In the genomic region with DNA sequence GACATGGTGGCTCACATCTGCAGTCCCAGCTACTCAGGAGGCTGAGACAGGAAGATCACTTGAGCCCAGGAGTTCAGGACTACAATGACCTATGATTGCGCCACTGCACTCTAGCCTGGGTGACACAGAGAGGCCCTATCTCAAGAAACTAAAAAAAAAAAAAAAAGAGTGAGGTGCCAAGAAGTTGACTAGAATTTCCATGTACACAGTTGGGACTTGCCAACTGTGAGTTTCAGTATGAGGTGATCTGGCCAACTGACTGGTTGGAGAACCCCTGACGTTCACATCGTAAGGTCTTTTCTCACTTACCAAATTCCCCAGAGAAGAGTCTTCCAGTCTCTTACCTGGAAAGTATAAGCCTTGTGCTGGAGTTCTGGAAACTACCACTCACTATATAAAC, we compare ENCODE assay signal across 14 cellular contexts. TPM values are rescaled to one million over a fixed set of nuclear protein-coding genes. Genes with fewer than 3 reads are reported as not detected.
A peak's percentile ranks its signal among the peaks of the same experiment; 100 is the strongest.
DNase-seq lines count a peak whose midpoint lies in the region; ATAC-seq and TF ChIP-seq lines count a peak whose summit lies in the region.
"Had no signal": no experiment of that assay in that cellular context is flagged by ENCODE, and none has a peak within 500 bp of the region (broad histone marks: within the 10 kb centered on the region; RNA-seq: fewer than 3 reads in every experiment).

No MANE protein-coding gene starts in this region.

- H3K9me3 Mint-ChIP-seq in activated CD4-positive, alpha-beta T cell treated with anti-CD3 and anti-CD28 coated beads, Interleukin-2, amount 10 ng/mL, durations not matched to agents 24 days and 14 days: no peaks in the 10 kb centered on the region
- H3K9me3 Mint-ChIP-seq in activated T-helper 17 cell treated with anti-CD3 and anti-CD28 coated beads, Interleukin-2, amount 50 U/mL, for 72 hours: no peaks in the 10 kb centered on the region
- H3K9me3 Mint-ChIP-seq in stimulated activated effector memory CD8-positive, alpha-beta T cell treated with anti-CD3 and anti-CD28 coated beads, Interleukin-12 subunit alpha, Interleukin-12 subunit beta, amount 100 ng/mL, for 72 hours: no peaks in the 10 kb centered on the region
- H3K9me3 Mint-ChIP-seq in osteocyte (ENCODE audit: unreplicated experiment): no peaks in the 10 kb centered on the region
- H3K9me3 Mint-ChIP-seq: memory B cell had no signal

- peak overlapping the region; percentile 96 for H3K27ac Mint-ChIP-seq in activated CD4-positive, alpha-beta T cell treated with anti-CD3 and anti-CD28 coated beads, Interleukin-2, amount 10 ng/mL, durations not matched to agents 24 days and 14 days
- H3K27ac Mint-ChIP-seq in activated T-helper 17 cell treated with anti-CD3 and anti-CD28 coated beads, Interleukin-2, amount 50 U/mL, for 72 hours: peak overlapping the region; percentile 72
- H3K27ac Mint-ChIP-seq in stimulated activated effector memory CD8-positive, alpha-beta T cell treated with anti-CD3 and anti-CD28 coated beads, Interleukin-12 subunit alpha, Interleukin-12 subunit beta, amount 100 ng/mL, for 72 hours: peak overlapping the region; percentile 65
- no peak overlapping the region for H3K27ac Mint-ChIP-seq in osteocyte (ENCODE audit: unreplicated experiment)
- H3K27ac Mint-ChIP-seq: memory B cell had no signal

- H3K4me1 Mint-ChIP-seq in activated CD4-positive, alpha-beta T cell treated with anti-CD3 and anti-CD28 coated beads, Interleukin-2, amount 10 ng/mL, durations not matched to agents 24 days and 14 days: peaks cover 39% of the 10 kb centered on the region
- peaks cover 17% of the 10 kb centered on the region for H3K4me1 Mint-ChIP-seq in activated T-helper 17 cell treated with anti-CD3 and anti-CD28 coated beads, Interleukin-2, amount 50 U/mL, for 72 hours
- H3K4me1 Mint-ChIP-seq in stimulated activated effector memory CD8-positive, alpha-beta T cell treated with anti-CD3 and anti-CD28 coated beads, Interleukin-12 subunit alpha, Interleukin-12 subunit beta, amount 100 ng/mL, for 72 hours: peaks cover 50% of the 10 kb centered on the region
- peaks cover 14% of the 10 kb centered on the region for H3K4me1 Mint-ChIP-seq in osteocyte (ENCODE audit: unreplicated experiment)

- TF ChIP-seq CTCF in osteocyte (IDR thresholded peaks at IDR 0.05): no peak

- ATAC-seq in activated T-helper 17 cell treated with anti-CD3 and anti-CD28 coated beads, Interleukin-2, amount 50 U/mL, for 72 hours (replicated peaks): peak; percentile 63
- ATAC-seq in stimulated activated effector memory CD8-positive, alpha-beta T cell treated with anti-CD3 and anti-CD28 coated beads, Interleukin-12 subunit alpha, Interleukin-12 subunit beta, amount 100 ng/mL, for 72 hours: peak; percentile 69
- ATAC-seq in HG03571 (IDR thresholded peaks at IDR 0.05; ENCODE audit: unreplicated experiment): no peak
- ATAC-seq: Panc1 had no signal

- H3K36me3 Mint-ChIP-seq in activated CD4-positive, alpha-beta T cell treated with anti-CD3 and anti-CD28 coated beads, Interleukin-2, amount 10 ng/mL, durations not matched to agents 24 days and 14 days (ENCODE audit: low read depth): no peaks in the 10 kb centered on the region
- peaks cover 13% of the 10 kb centered on the region for H3K36me3 Mint-ChIP-seq in activated T-helper 17 cell treated with anti-CD3 and anti-CD28 coated beads, Interleukin-2, amount 50 U/mL, for 72 hours (ENCODE audit: low read depth)
- peaks cover 17% of the 10 kb centered on the region for H3K36me3 Mint-ChIP-seq in stimulated activated effector memory CD8-positive, alpha-beta T cell treated with anti-CD3 and anti-CD28 coated beads, Interleukin-12 subunit alpha, Interleukin-12 subunit beta, amount 100 ng/mL, for 72 hours
- H3K36me3 Mint-ChIP-seq in osteocyte (ENCODE audit: unreplicated experiment): peaks cover 1% of the 10 kb centered on the region

- H3K4me3 Mint-ChIP-seq in activated CD4-positive, alpha-beta T cell treated with anti-CD3 and anti-CD28 coated beads, Interleukin-2, amount 10 ng/mL, durations not matched to agents 24 days and 14 days: peak overlapping the region; percentile 46
- H3K4me3 Mint-ChIP-seq in activated T-helper 17 cell treated with anti-CD3 and anti-CD28 coated beads, Interleukin-2, amount 50 U/mL, for 72 hours: peak overlapping the region; percentile 61
- peak overlapping the region; percentile 43 for H3K4me3 Mint-ChIP-seq in stimulated activated effector memory CD8-positive, alpha-beta T cell treated with anti-CD3 and anti-CD28 coated beads, Interleukin-12 subunit alpha, Interleukin-12 subunit beta, amount 100 ng/mL, for 72 hours
- H3K4me3 Mint-ChIP-seq in osteocyte (ENCODE audit: unreplicated experiment): no peak overlapping the region
- H3K4me3 Mint-ChIP-seq: memory B cell had no signal

- no peak for DNase-seq in activated CD4-positive, alpha-beta T cell treated with anti-CD3 and anti-CD28 coated beads, Interleukin-2, amount 10 ng/mL, durations not matched to agents 24 days and 14 days
- no peak for DNase-seq in activated CD4-positive, alpha-beta T cell treated with anti-CD3 and anti-CD28 coated beads, Interleukin-2, amount 50 U/mL, for 1 hour
- DNase-seq in stimulated activated effector memory CD8-positive, alpha-beta T cell treated with anti-CD3 and anti-CD28 coated beads, Interleukin-12 subunit alpha, Interleukin-12 subunit beta, amount 100 ng/mL, for 72 hours (ENCODE audit: low spot score in 2 of 2): peak in 1 of 2 donors; percentile 63
- no peak for DNase-seq in osteocyte (ENCODE audit: extremely low spot score, unreplicated experiment)
- DNase-seq: COR-L47, NCI-H1105, NCI-H446 treated with DMSO at 0.1 percent for 48 hours, occipital lobe had no signal

- no peaks in the 10 kb centered on the region for H3K27me3 Mint-ChIP-seq in activated CD4-positive, alpha-beta T cell treated with anti-CD3 and anti-CD28 coated beads, Interleukin-2, amount 10 ng/mL, durations not matched to agents 24 days and 14 days
- no peaks in the 10 kb centered on the region for H3K27me3 Mint-ChIP-seq in activated T-helper 17 cell treated with anti-CD3 and anti-CD28 coated beads, Interleukin-2, amount 50 U/mL, for 72 hours
- H3K27me3 Mint-ChIP-seq in osteocyte (ENCODE audit: unreplicated experiment): peaks cover 13% of the 10 kb centered on the region
- H3K27me3 Mint-ChIP-seq: memory B cell had no signal

- intact Hi-C loops in activated CD4-positive, alpha-beta T cell treated with anti-CD3 and anti-CD28 coated beads, Interleukin-2, amount 10 ng/mL, durations not matched to agents 24 days and 14 days (cut with micrococcal nuclease): loop anchor here (1.0 kb wide), 1 partner anchor 13 kb away; no protein-coding TSS in a partner anchor

RNA-seq across cellular contexts. Expression of a gene that starts 3.1 kb away (rescaled TPM):
- total RNA-seq in activated CD4-positive, alpha-beta T cell treated with anti-CD3 and anti-CD28 coated beads, Interleukin-2, amount 10 ng/mL, durations not matched to agents 24 days and 14 days: 19.1 and 20.4 TPM in 2 replicates
- total RNA-seq in activated T-helper 17 cell treated with anti-CD3 and anti-CD28 coated beads, Interleukin-2, amount 50 U/mL, for 72 hours: 10 to 100 TPM; 25.3 to 25.7 TPM
- 15.3 and 19.4 TPM in 2 replicates for total RNA-seq in osteocyte

RNA-seq across cellular contexts. Expression of a gene that starts 11.5 kb away (rescaled TPM):
- total RNA-seq in activated CD4-positive, alpha-beta T cell treated with anti-CD3 and anti-CD28 coated beads, Interleukin-2, amount 10 ng/mL, durations not matched to agents 24 days and 14 days: not detected in 2 replicates
- total RNA-seq in activated T-helper 17 cell treated with anti-CD3 and anti-CD28 coated beads, Interleukin-2, amount 50 U/mL, for 72 hours: under 1 TPM in 1 of 2 donors, not detected in 1; 0.42 TPM
- total RNA-seq in osteocyte: 0.55 and 0.99 TPM in 2 replicates
- total RNA-seq: activated CD8-positive, alpha-beta memory T cell treated with anti-CD3 and anti-CD28 coated beads for 36 hours; HT1080 had no signal

RNA-seq across cellular contexts. Expression of a gene that starts 11.6 kb away (rescaled TPM):
- 1.8 and 2.5 TPM in 2 replicates for total RNA-seq in activated CD4-positive, alpha-beta T cell treated with anti-CD3 and anti-CD28 coated beads, Interleukin-2, amount 10 ng/mL, durations not matched to agents 24 days and 14 days
- total RNA-seq in activated T-helper 17 cell treated with anti-CD3 and anti-CD28 coated beads, Interleukin-2, amount 50 U/mL, for 72 hours: 1 to 10 TPM; 2.7 to 6.7 TPM
- 11.0 and 12.8 TPM in 2 replicates for total RNA-seq in osteocyte

RNA-seq across cellular contexts. Expression of a gene that starts 17.7 kb away (rescaled TPM):
- total RNA-seq in activated CD4-positive, alpha-beta T cell treated with anti-CD3 and anti-CD28 coated beads, Interleukin-2, amount 10 ng/mL, durations not matched to agents 24 days and 14 days: 189 and 193 TPM in 2 replicates
- 100 to 1,000 TPM; 281 to 307 TPM for total RNA-seq in activated T-helper 17 cell treated with anti-CD3 and anti-CD28 coated beads, Interleukin-2, amount 50 U/mL, for 72 hours
- total RNA-seq in osteocyte: 19.4 and 23.6 TPM in 2 replicates

RNA-seq across cellular contexts. Expression of a gene that starts 24.2 kb away (rescaled TPM):
- 140 and 141 TPM in 2 replicates for total RNA-seq in activated CD4-positive, alpha-beta T cell treated with anti-CD3 and anti-CD28 coated beads, Interleukin-2, amount 10 ng/mL, durations not matched to agents 24 days and 14 days
- 100 to 1,000 TPM in 1 of 2 donors, 10 to 100 TPM in 1; 87.1 to 107 TPM for total RNA-seq in activated T-helper 17 cell treated with anti-CD3 and anti-CD28 coated beads, Interleukin-2, amount 50 U/mL, for 72 hours
- 60.5 and 60.7 TPM in 2 replicates for total RNA-seq in osteocyte
